19 cellular contexts compared by ENCODE assay signal in the genomic region with DNA sequence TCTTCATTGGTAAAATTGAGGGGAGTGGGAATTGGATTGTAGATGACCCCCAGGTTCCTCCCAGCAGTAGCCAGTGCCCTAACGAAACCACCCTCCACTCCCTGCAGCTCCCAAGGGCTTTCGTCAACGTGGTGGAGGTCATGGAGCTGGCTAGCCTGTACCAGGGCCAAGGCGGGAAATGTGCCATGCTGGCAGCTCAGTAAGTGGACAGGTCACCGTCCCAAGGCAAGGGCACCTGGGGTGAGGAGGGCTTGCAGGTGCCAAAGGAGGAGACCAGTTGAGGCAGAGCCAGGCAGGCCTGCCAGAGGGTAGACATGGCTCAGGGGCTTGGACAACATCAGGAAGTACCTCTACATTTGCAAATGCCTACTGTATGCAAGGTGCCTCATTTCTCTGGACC.
"Had no signal": no experiment of that assay in that cellular context is flagged by ENCODE, and none has a peak within 500 bp of the region (broad histone marks: within the 10 kb centered on the region; RNA-seq: fewer than 3 reads in every experiment).

No MANE protein-coding gene starts in this region.

- H3K4me3 ChIP-seq: body of pancreas, colonic mucosa, neural progenitor cell, ovary, skin epidermis, thyroid gland had no signal

- DNase-seq: activated CD4-positive, alpha-beta T cell treated with anti-CD3 and anti-CD28 coated beads for 36 hours; activated CD8-positive, alpha-beta memory T cell treated with anti-CD3 and anti-CD28 coated beads, Interleukin-2, amount 50 U/mL, for 4 hours; activated CD8-positive, alpha-beta T cell treated with anti-CD3 and anti-CD28 coated beads, Interleukin-2, amount 10 ng/mL, durations not matched to agents 7 days and 5 days; activated naive CD4-positive, alpha-beta T cell treated with Interleukin-2 at 50 U/mL for 16 hours; body of pancreas; central memory CD4-positive, alpha-beta T cell; colonic mucosa; foreskin keratinocyte; head of caudate nucleus; mammary epithelial cell; naive B cell; SHP77 treated with DMSO at 0.1 percent for 48 hours; stimulated activated CD4-positive, alpha-beta T cell treated with anti-CD3 and anti-CD28 coated beads, Interleukin-4, amount 100 ng/mL, for 4 hours; stimulated activated CD8-positive, alpha-beta memory T cell treated with anti-CD3 and anti-CD28 coated beads, Interleukin-4, amount 100 ng/mL, for 48 hours; stimulated activated naive CD8-positive, alpha-beta T cell treated with anti-CD3 and anti-CD28 coated beads, Interleukin-15, Interleukin-2, amounts not matched to agents 100 U/mL and 50 U/mL, for 24 hours; thyroid gland had no signal

- ATAC-seq: activated CD4-positive, alpha-beta T cell treated with anti-CD3 and anti-CD28 coated beads for 36 hours; activated CD8-positive, alpha-beta T cell treated with anti-CD3 and anti-CD28 coated beads, Interleukin-2, amount 10 ng/mL, durations not matched to agents 7 days and 5 days; body of pancreas; foreskin keratinocyte; stimulated activated naive CD8-positive, alpha-beta T cell treated with anti-CD3 and anti-CD28 coated beads, Interleukin-15, Interleukin-2, amounts not matched to agents 100 U/mL and 50 U/mL, for 24 hours had no signal

- H3K9me3 ChIP-seq: body of pancreas, colonic mucosa, ovary, thyroid gland had no signal

- H3K36me3 ChIP-seq: colonic mucosa, neural progenitor cell, ovary, thyroid gland had no signal

- H3K27me3 ChIP-seq: body of pancreas, colonic mucosa, foreskin keratinocyte, neural progenitor cell, ovary, thyroid gland had no signal

- H3K27ac ChIP-seq: body of pancreas, colonic mucosa, foreskin keratinocyte, neural progenitor cell, ovary, thyroid gland had no signal
